In genomic region chr20:31987744-31988143, GRCh38 we compare ENCODE assay signal across 19 cellular contexts. TPM values are rescaled to one million over a fixed set of nuclear protein-coding genes. Genes with fewer than 3 reads are reported as not detected.
DNase-seq lines count a peak whose midpoint lies in the region; ATAC-seq and TF ChIP-seq lines count a peak whose summit lies in the region.
"Had no signal": no experiment of that assay in that cellular context is flagged by ENCODE, and none has a peak within 500 bp of the region (broad histone marks: within the 10 kb centered on the region; RNA-seq: fewer than 3 reads in every experiment).

No MANE protein-coding gene starts in this region.

- no peaks in the 10 kb centered on the region for H3K4me1 ChIP-seq in SJSA1 (replicated peaks)
- H3K4me1 ChIP-seq in smooth muscle cell (ENCODE audit: low read depth), result no peaks in the 10 kb centered on the region
- H3K4me1 ChIP-seq: colonic mucosa, vagina had no signal

- H3K4me2 ChIP-seq in smooth muscle cell, result no peak overlapping the region

- H3K27ac Mint-ChIP-seq in stimulated activated effector memory CD8-positive, alpha-beta T cell treated with anti-CD3 and anti-CD28 coated beads, Interleukin-12 subunit alpha, Interleukin-12 subunit beta, amount 100 ng/mL, for 72 hours, result peak overlapping the region; percentile 33
- H3K27ac Mint-ChIP-seq in naive thymus-derived CD8-positive, alpha-beta T cell, result no peak overlapping the region

- TF ChIP-seq CTCF in fibroblast of mammary gland (conservative IDR thresholded peaks at IDR 0.05; ENCODE audit: control insufficient read depth, insufficient read depth, low read depth, low read length) (no peak), smooth muscle cell (IDR thresholded peaks at IDR 0.05; ENCODE audit: borderline replicate concordance, insufficient read depth, poor library complexity, severe bottlenecking) (no peak)

- ATAC-seq in stimulated activated effector memory CD8-positive, alpha-beta T cell treated with anti-CD3 and anti-CD28 coated beads, Interleukin-12 subunit alpha, Interleukin-12 subunit beta, amount 100 ng/mL, for 72 hours, result peak; percentile 43
- ATAC-seq in naive thymus-derived CD8-positive, alpha-beta T cell, result no peak
- ATAC-seq: activated T-cell treated with anti-CD3 and anti-CD28 coated beads, Interleukin-2, amount 50 U/mL, for 72 hours; Right ventricle myocardium inferior; stimulated activated naive CD8-positive, alpha-beta T cell treated with anti-CD3 and anti-CD28 coated beads, Interleukin-15, amount 100 ng/mL, for 72 hours had no signal

- peaks cover 7% of the 10 kb centered on the region for H3K4me1 Mint-ChIP-seq in stimulated activated effector memory CD8-positive, alpha-beta T cell treated with anti-CD3 and anti-CD28 coated beads, Interleukin-12 subunit alpha, Interleukin-12 subunit beta, amount 100 ng/mL, for 72 hours
- no peaks in the 10 kb centered on the region for H3K4me1 Mint-ChIP-seq in naive thymus-derived CD8-positive, alpha-beta T cell

- H3K27me3 Mint-ChIP-seq in naive thymus-derived CD8-positive, alpha-beta T cell, result peaks cover 2 to 22% (median 5%) of the 10 kb centered on the region in 5 donors

- POLR2A ChIA-PET in naive thymus-derived CD8-positive, alpha-beta T cell (lab: Charles Lee), result no interaction called here

- H3K9me3 ChIP-seq in SJSA1 (replicated peaks), result no peaks in the 10 kb centered on the region
- H3K9me3 ChIP-seq in smooth muscle cell (replicated peaks; ENCODE audit: low read depth), result no peaks in the 10 kb centered on the region
- H3K9me3 ChIP-seq: colonic mucosa, vagina had no signal

- peak; percentile 26 for DNase-seq in NCI-H82 (lab: John Stamatoyannopoulos, UW)
- no peak for DNase-seq in NCI-H82 treated with DMSO at 0.1 percent for 48 hours (lab: John Stamatoyannopoulos, UW; ENCODE audit: unreplicated experiment)
- peak; percentile 13 to 59 for DNase-seq in SJSA1 (ENCODE audit: low read depth in 1 of 2, low spot score in 2 of 2)
- peak; percentile 11 for DNase-seq in fibroblast of mammary gland (ENCODE audit: low read depth)
- no peak for DNase-seq in stimulated activated effector memory CD8-positive, alpha-beta T cell treated with anti-CD3 and anti-CD28 coated beads, Interleukin-12 subunit alpha, Interleukin-12 subunit beta, amount 100 ng/mL, for 72 hours (ENCODE audit: low spot score in 2 of 2)
- no peak for DNase-seq in NCI-H2227 treated with DMSO at 0.1 percent for 48 hours (lab: John Stamatoyannopoulos, UW)
- DNase-seq in smooth muscle cell (lab: John Stamatoyannopoulos, UW; ENCODE audit: unreplicated experiment), result no peak
- no peak for DNase-seq in naive thymus-derived CD8-positive, alpha-beta T cell
- DNase-seq: activated T-cell treated with anti-CD3 and anti-CD28 coated beads, Interleukin-2, amount 50 U/mL, for 72 hours; colonic mucosa; KG1; midbrain; NCI-H1694 treated with DMSO at 0.1 percent for 48 hours; NCI-H524 treated with DMSO at 0.1 percent for 48 hours; occipital lobe; stimulated activated naive CD8-positive, alpha-beta T cell treated with anti-CD3 and anti-CD28 coated beads, Interleukin-15, amount 100 ng/mL, for 72 hours had no signal

- no peak overlapping the region for H3K4me3 Mint-ChIP-seq in stimulated activated effector memory CD8-positive, alpha-beta T cell treated with anti-CD3 and anti-CD28 coated beads, Interleukin-12 subunit alpha, Interleukin-12 subunit beta, amount 100 ng/mL, for 72 hours
- H3K4me3 Mint-ChIP-seq in naive thymus-derived CD8-positive, alpha-beta T cell, result no peak overlapping the region
- H3K4me3 Mint-ChIP-seq: activated T-cell treated with anti-CD3 and anti-CD28 coated beads, Interleukin-2, amount 50 U/mL, for 72 hours; stimulated activated naive CD8-positive, alpha-beta T cell treated with anti-CD3 and anti-CD28 coated beads, Interleukin-15, amount 100 ng/mL, for 72 hours had no signal

- H3K27me3 ChIP-seq in SJSA1 (replicated peaks) (no peaks in the 10 kb centered on the region), smooth muscle cell (ENCODE audit: low read depth) (peaks cover 12% of the 10 kb centered on the region)
- H3K27me3 ChIP-seq: colonic mucosa, vagina had no signal

- no peak overlapping the region for H3K27ac ChIP-seq in SJSA1
- H3K27ac ChIP-seq in smooth muscle cell (ENCODE audit: low read depth), result no peak overlapping the region
- H3K27ac ChIP-seq: colonic mucosa, skin epidermis, vagina had no signal

- no peak overlapping the region for H2AFZ ChIP-seq in smooth muscle cell (ENCODE audit: low read depth)

- H3K4me3 ChIP-seq in SJSA1, result no peak overlapping the region
- H3K4me3 ChIP-seq in fibroblast of mammary gland (ENCODE audit: control insufficient read depth, low read depth, low read length), result no peak overlapping the region
- no peak overlapping the region for H3K4me3 ChIP-seq in smooth muscle cell
- H3K4me3 ChIP-seq: colonic mucosa, skin epidermis, vagina had no signal

- no peak overlapping the region for H3K9ac ChIP-seq in smooth muscle cell (ENCODE audit: low read depth)

- no peaks in the 10 kb centered on the region for H3K79me2 ChIP-seq in smooth muscle cell (ENCODE audit: low read depth)

- no peaks in the 10 kb centered on the region for H3K36me3 Mint-ChIP-seq in stimulated activated effector memory CD8-positive, alpha-beta T cell treated with anti-CD3 and anti-CD28 coated beads, Interleukin-12 subunit alpha, Interleukin-12 subunit beta, amount 100 ng/mL, for 72 hours
- no peaks in the 10 kb centered on the region for H3K36me3 Mint-ChIP-seq in naive thymus-derived CD8-positive, alpha-beta T cell

- 63% methylated on average over 1 of the region's 1 CpG for WGBS in smooth muscle cell (ENCODE audit: low lambda C conversion rate)

- H4K20me1 ChIP-seq in smooth muscle cell (ENCODE audit: low read depth), result no peaks in the 10 kb centered on the region

- H3F3A ChIP-seq in smooth muscle cell (ENCODE audit: low read depth), result no peaks in the 10 kb centered on the region

- H3K36me3 ChIP-seq in SJSA1 (no peaks in the 10 kb centered on the region), smooth muscle cell (ENCODE audit: low read depth) (no peaks in the 10 kb centered on the region)
- H3K36me3 ChIP-seq: colonic mucosa, vagina had no signal

- no peaks in the 10 kb centered on the region for H3K9me3 Mint-ChIP-seq in stimulated activated effector memory CD8-positive, alpha-beta T cell treated with anti-CD3 and anti-CD28 coated beads, Interleukin-12 subunit alpha, Interleukin-12 subunit beta, amount 100 ng/mL, for 72 hours
- no peaks in the 10 kb centered on the region for H3K9me3 Mint-ChIP-seq in naive thymus-derived CD8-positive, alpha-beta T cell
- H3K9me3 Mint-ChIP-seq: activated T-cell treated with anti-CD3 and anti-CD28 coated beads, Interleukin-2, amount 50 U/mL, for 72 hours; stimulated activated naive CD8-positive, alpha-beta T cell treated with anti-CD3 and anti-CD28 coated beads, Interleukin-15, amount 100 ng/mL, for 72 hours had no signal

RNA-seq across cellular contexts. Expression of gene XKR7, which starts 19.8 kb away (rescaled TPM):
- not detected in 2 replicates for total RNA-seq in SJSA1 (2014; rRNA removed; shearing (Covaris generic))
- not detected in 2 replicates for total RNA-seq in smooth muscle cell
- not detected in 2 replicates for polyA plus RNA-seq in smooth muscle cell
- total RNA-seq in naive thymus-derived CD8-positive, alpha-beta T cell, result not detected
- polyA plus RNA-seq in naive thymus-derived CD8-positive, alpha-beta T cell, result not detected
- total RNA-seq: activated T-cell treated with anti-CD3 and anti-CD28 coated beads, Interleukin-2, amount 50 U/mL, for 72 hours; Right ventricle myocardium inferior; vagina had no signal

RNA-seq across cellular contexts. Expression of gene CCM2L, which starts 22.5 kb away (rescaled TPM):
- not detected in 2 replicates for total RNA-seq in SJSA1 (2014; rRNA removed; shearing (Covaris generic))
- total RNA-seq in smooth muscle cell, result 0.27 TPM in 1 of 2 replicates, not detected in the other
- polyA plus RNA-seq in smooth muscle cell, result 0.27 TPM in 1 of 2 replicates, not detected in the other
- total RNA-seq in naive thymus-derived CD8-positive, alpha-beta T cell, result not detected
- polyA plus RNA-seq in naive thymus-derived CD8-positive, alpha-beta T cell, result not detected
- total RNA-seq: activated T-cell treated with anti-CD3 and anti-CD28 coated beads, Interleukin-2, amount 50 U/mL, for 72 hours had no signal

RNA-seq across cellular contexts. Expression of gene PDRG1, which starts 35.9 kb away (rescaled TPM):
- total RNA-seq in SJSA1 (2014; rRNA removed; shearing (Covaris generic)), result 6.6 and 13.4 TPM in 2 replicates
- 7.0 and 8.1 TPM in 2 replicates for total RNA-seq in smooth muscle cell
- polyA plus RNA-seq in smooth muscle cell, result 30.3 and 41.6 TPM in 2 replicates
- total RNA-seq in naive thymus-derived CD8-positive, alpha-beta T cell, result 10 to 100 TPM; 11.2 to 11.5 TPM
- polyA plus RNA-seq in naive thymus-derived CD8-positive, alpha-beta T cell, result 10 to 100 TPM; 13.5 to 23.6 (median 13.8) TPM

Comparison
In these comparisons a context has a peak if more than half of its experiments do, and no peak if none do; other contexts are left out.
1. DNase-seq: peak in NCI-H82 (single experiment), SJSA1 (2 of 2) and fibroblast of mammary gland (single experiment); none in NCI-H82 treated with DMSO at 0.1 percent for 48 hours (single experiment), stimulated activated effector memory CD8-positive, alpha-beta T cell treated with anti-CD3 and anti-CD28 coated beads, Interleukin-12 subunit alpha, Interleukin-12 subunit beta, amount 100 ng/mL, for 72 hours (0 of 2), NCI-H2227 treated with DMSO at 0.1 percent for 48 hours (single experiment), smooth muscle cell (single experiment) and naive thymus-derived CD8-positive, alpha-beta T cell (0 of 10).